ENCODE assay signal across 10 cellular contexts in the genomic region with DNA sequence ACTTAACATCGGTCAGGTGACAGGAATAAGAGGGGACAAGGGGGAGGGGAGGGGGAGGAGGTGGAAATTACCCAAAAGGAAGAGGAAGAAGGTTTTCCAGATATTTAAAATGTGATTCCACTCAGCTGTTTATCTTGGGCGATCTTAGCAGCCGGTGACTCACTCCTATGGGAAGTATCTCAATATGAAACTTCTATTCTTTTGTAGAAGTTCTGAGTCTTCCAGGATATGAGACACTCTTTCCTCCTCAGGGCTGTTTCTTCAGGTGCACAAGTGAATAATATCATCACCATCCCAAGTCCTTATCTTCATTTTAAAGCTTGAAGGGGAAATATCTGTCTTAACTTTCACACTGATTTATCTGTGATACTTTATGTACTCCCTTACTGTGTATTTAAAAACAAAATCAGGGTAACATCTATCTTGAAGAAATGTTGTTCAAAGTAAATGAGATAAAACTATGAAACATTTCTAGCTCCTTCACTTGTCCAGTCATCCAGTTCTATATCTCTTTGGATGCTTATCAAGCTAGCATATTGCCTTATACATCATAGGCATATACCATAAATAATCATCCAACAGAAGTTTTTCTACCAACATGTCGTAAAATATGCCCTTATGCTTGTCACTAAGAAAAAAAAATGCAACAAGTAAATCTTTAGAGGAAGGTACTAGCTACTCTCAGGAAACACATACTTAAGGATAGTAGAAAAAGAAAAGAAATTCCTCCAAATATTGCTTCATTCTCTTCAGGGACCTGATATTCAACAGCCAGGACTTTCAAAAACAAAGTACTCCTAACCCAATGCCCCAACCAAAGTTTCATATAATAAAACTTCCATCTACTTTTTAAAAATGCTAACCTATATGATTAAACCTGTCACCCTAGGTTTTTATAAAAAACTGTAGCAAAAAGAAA. TPM values are rescaled to one million over a fixed set of nuclear protein-coding genes. Genes with fewer than 3 reads are reported as not detected.
A peak's percentile ranks its signal among the peaks of the same experiment; 100 is the strongest.
DNase-seq lines count a peak whose midpoint lies in the region; ATAC-seq, FAIRE-seq and TF ChIP-seq lines count a peak whose summit lies in the region.
"Had no signal": no experiment of that assay in that cellular context is flagged by ENCODE, and none has a peak within 500 bp of the region (broad histone marks: within the 10 kb centered on the region; RNA-seq: fewer than 3 reads in every experiment).

No MANE protein-coding gene starts in this region.

- TF ChIP-seq CTCF in choroid plexus epithelial cell (conservative IDR thresholded peaks at IDR 0.05; ENCODE audit: low read depth, low read length) (no peak), HepG2 (CRISPR knock-in tag; IDR thresholded peaks at IDR 0.05) (no peak), GM13977 (IDR thresholded peaks at IDR 0.05; ENCODE audit: extremely low read depth, insufficient read depth, missing control alignments) (no peak)

- H3K4me1 ChIP-seq in HepG2 (ENCODE audit: insufficient read depth, low read length): peaks cover 53% of the 10 kb centered on the region

- ATAC-seq in HepG2: no peak
- no peak for ATAC-seq in stimulated activated memory B cell treated with anti-CD40 and anti-IgM and Interleukin-4, amounts not matched to agents 10 μg/mL and 1 μg/mL and 100 μg/mL, for 72 hours
- no peak for ATAC-seq in activated CD8-positive, alpha-beta memory T cell treated with anti-CD3 and anti-CD28 coated beads, Interleukin-2, amount 10 ng/mL, durations not matched to agents 7 days and 5 days
- no peak for ATAC-seq in GM21447 (IDR thresholded peaks at IDR 0.05; ENCODE audit: unreplicated experiment)

- in situ Hi-C loops in HepG2 (cut with HindIII; ENCODE audit: extremely low pct_ligation_motif_present, low pct_unique_long_range_greater_than_20kb) (no loop called here), GM13977 (cut with MboI; ENCODE audit: low pct_unique_long_range_greater_than_20kb, low sequenced_read_pairs, unreplicated experiment) (no loop called here)

- FAIRE-seq in HepG2 (lab: Jason Lieb, UNC): no peak

- H3K27me3 ChIP-seq in HepG2 (ENCODE audit: control insufficient read depth in 1 of 2, insufficient read depth in 2 of 2, low read length in 2 of 2): no peaks in the 10 kb centered on the region

- no peaks in the 10 kb centered on the region for H3K9me3 ChIP-seq in HepG2 (ENCODE audit: low read length)

- H3K4me3 ChIP-seq in choroid plexus epithelial cell (ENCODE audit: low read depth, low read length) (no peak overlapping the region), HepG2 (replicated peaks in 1 of 3; ENCODE audit: insufficient read depth in 1 of 3, low read depth in 2 of 3, low read length in 3 of 3) (no peak overlapping the region)
- H3K4me3 ChIP-seq: SK-N-MC had no signal

- H3K4me2 ChIP-seq in HepG2 (ENCODE audit: low read depth, low read length): no peak overlapping the region

- no peaks in the 10 kb centered on the region for H3K4me1 Mint-ChIP-seq in stimulated activated memory B cell treated with anti-CD40 and anti-IgM and Interleukin-4, amounts not matched to agents 10 μg/mL and 1 μg/mL and 100 μg/mL, for 72 hours
- no peaks in the 10 kb centered on the region for H3K4me1 Mint-ChIP-seq in activated CD8-positive, alpha-beta memory T cell treated with anti-CD3 and anti-CD28 coated beads, Interleukin-2, amount 10 ng/mL, durations not matched to agents 7 days and 5 days
- H3K4me1 Mint-ChIP-seq: naive B cell had no signal

- TF ChIP-seq POLR2A in HepG2 (IDR thresholded peaks at IDR 0.05; ENCODE audit: insufficient read depth in 1 of 2, low read depth in 2 of 2, low read length in 2 of 2): no peak

- H3K9ac ChIP-seq in HepG2 (ENCODE audit: insufficient read depth, low read depth, low read length): no peak overlapping the region

- no peak for TF ChIP-seq RAD21 in HepG2 (CRISPR knock-in tag; IDR thresholded peaks at IDR 0.05)

- POLR2A ChIA-PET in HepG2 (lab: Yijun Ruan, JAX): interaction anchor here (1.1 to 1.7 kb wide), 3 partner anchors 10 to 30 kb away, joined by 3 to 27 read pairs (median 10); a partner anchor contains a TSS

- H3K36me3 Mint-ChIP-seq in stimulated activated memory B cell treated with anti-CD40 and anti-IgM and Interleukin-4, amounts not matched to agents 10 μg/mL and 1 μg/mL and 100 μg/mL, for 72 hours: peaks cover 4% of the 10 kb centered on the region
- H3K36me3 Mint-ChIP-seq in activated CD8-positive, alpha-beta memory T cell treated with anti-CD3 and anti-CD28 coated beads, Interleukin-2, amount 10 ng/mL, durations not matched to agents 7 days and 5 days: no peaks in the 10 kb centered on the region
- H3K36me3 Mint-ChIP-seq: naive B cell had no signal

- TF ChIP-seq EP300 in HepG2 (IDR thresholded peaks at IDR 0.05; ENCODE audit: low read depth in 2 of 2, low read length in 2 of 2): no peak
- TF ChIP-seq EP300 in HepG2 (CRISPR knock-in tag; IDR thresholded peaks at IDR 0.05; ENCODE audit: borderline replicate concordance): no peak

- no TSS peak for BruUV-seq in HepG2 (replicated peaks; lab: Mats Ljungman, UMichigan)

- DNase-seq in AG08395 (ENCODE audit: low spot score) (peak; percentile 54), LHCN-M2 (ENCODE audit: low read depth) (peak; percentile 73), choroid plexus epithelial cell (ENCODE audit: low read depth) (peak; percentile 65), HepG2 (ENCODE audit: low spot score) (no peak), GM13977 (ENCODE audit: low spot score) (no peak)
- DNase-seq in activated CD8-positive, alpha-beta memory T cell treated with anti-CD3 and anti-CD28 coated beads, Interleukin-2, amount 10 ng/mL, durations not matched to agents 7 days and 5 days: no peak
- DNase-seq: naive B cell had no signal

- WGBS in HepG2 (ENCODE audit: low lambda C conversion rate): 93% methylated on average over 4 of the region's 4 CpGs

- no peaks in the 10 kb centered on the region for H4K20me1 ChIP-seq in HepG2 (ENCODE audit: insufficient read depth, low read length)

- intact Hi-C loops in HepG2 (cut with micrococcal nuclease; ENCODE audit: unreplicated experiment): no loop called here

- no peak overlapping the region for H3K27ac Mint-ChIP-seq in stimulated activated memory B cell treated with anti-CD40 and anti-IgM and Interleukin-4, amounts not matched to agents 10 μg/mL and 1 μg/mL and 100 μg/mL, for 72 hours
- H3K27ac Mint-ChIP-seq in activated CD8-positive, alpha-beta memory T cell treated with anti-CD3 and anti-CD28 coated beads, Interleukin-2, amount 10 ng/mL, durations not matched to agents 7 days and 5 days: no peak overlapping the region
- H3K27ac Mint-ChIP-seq: naive B cell had no signal

- H3K4me3 Mint-ChIP-seq in stimulated activated memory B cell treated with anti-CD40 and anti-IgM and Interleukin-4, amounts not matched to agents 10 μg/mL and 1 μg/mL and 100 μg/mL, for 72 hours: no peak overlapping the region
- H3K4me3 Mint-ChIP-seq in activated CD8-positive, alpha-beta memory T cell treated with anti-CD3 and anti-CD28 coated beads, Interleukin-2, amount 10 ng/mL, durations not matched to agents 7 days and 5 days: no peak overlapping the region
- H3K4me3 Mint-ChIP-seq: naive B cell had no signal

- peaks cover 75% of the 10 kb centered on the region for H3K79me2 ChIP-seq in HepG2 (ENCODE audit: insufficient read depth, low read length)

- H2AFZ ChIP-seq in HepG2 (ENCODE audit: low read length): no peak overlapping the region

- peaks cover 28% of the 10 kb centered on the region for H3K27me3 Mint-ChIP-seq in stimulated activated memory B cell treated with anti-CD40 and anti-IgM and Interleukin-4, amounts not matched to agents 10 μg/mL and 1 μg/mL and 100 μg/mL, for 72 hours
- peaks cover 51% of the 10 kb centered on the region for H3K27me3 Mint-ChIP-seq in activated CD8-positive, alpha-beta memory T cell treated with anti-CD3 and anti-CD28 coated beads, Interleukin-2, amount 10 ng/mL, durations not matched to agents 7 days and 5 days

- H3K27ac ChIP-seq in HepG2 (ENCODE audit: extremely low read length, insufficient read depth, low read length): no peak overlapping the region
- H3K27ac ChIP-seq: SK-N-MC had no signal

- CTCF ChIA-PET in HepG2 (lab: Yijun Ruan, JAX; ENCODE audit: low intra/inter-chr PET ratio, low total read pairs): no interaction called here
- CTCF ChIA-PET in activated CD8-positive, alpha-beta memory T cell treated with anti-CD3 and anti-CD28 coated beads, Interleukin-2, amount 10 ng/mL, durations not matched to agents 7 days and 5 days (lab: Charles Lee): no interaction called here

- H3K9me3 Mint-ChIP-seq in stimulated activated memory B cell treated with anti-CD40 and anti-IgM and Interleukin-4, amounts not matched to agents 10 μg/mL and 1 μg/mL and 100 μg/mL, for 72 hours: peaks cover 2% of the 10 kb centered on the region
- no peaks in the 10 kb centered on the region for H3K9me3 Mint-ChIP-seq in activated CD8-positive, alpha-beta memory T cell treated with anti-CD3 and anti-CD28 coated beads, Interleukin-2, amount 10 ng/mL, durations not matched to agents 7 days and 5 days (ENCODE audit: low read depth)

- no peaks in the 10 kb centered on the region for H3K36me3 ChIP-seq in HepG2 (replicated peaks in 1 of 2; ENCODE audit: control insufficient read depth in 1 of 2, insufficient read depth in 2 of 2, low read length in 2 of 2)

RNA-seq across cellular contexts. Expression of a gene that starts 13.7 kb away (rescaled TPM):
- total RNA-seq in LHCN-M2 (2014; rRNA removed) (6.3 and 13.7 TPM in 2 replicates), HepG2 (2016; rRNA removed; fragmentation: Illumina TruSeq; extraction: Trizol) (13.5 and 19.1 TPM in 2 replicates)
- 0.98 TPM for polyA plus RNA-seq in LHCN-M2 (2012)
- total RNA-seq in HepG2 (2016; cell fraction: cytosol; rRNA removed; fragmentation: Illumina TruSeq; extraction: Trizol; ENCODE audit: low read depth): 6.3 and 6.4 TPM in 2 replicates
- 14.2 and 17.5 TPM in 2 replicates for total RNA-seq in HepG2 (2016; cell fraction: insoluble cytoplasmic fraction; rRNA removed; fragmentation: Illumina TruSeq; extraction: Trizol)
- total RNA-seq in HepG2 (2016; cell fraction: membrane; rRNA removed; fragmentation: Illumina TruSeq; extraction: Trizol): 4.5 and 6.0 TPM in 2 replicates
- total RNA-seq in HepG2 (2016; cell fraction: nucleus; rRNA removed; fragmentation: Illumina TruSeq; extraction: Trizol): 45.8 and 53.4 TPM in 2 replicates
- polyA plus RNA-seq in HepG2 (2011; rRNA removed): 16.2 and 17.4 TPM in 2 replicates
- 9.8 and 10.6 TPM in 2 replicates for polyA plus RNA-seq in HepG2 (2011; cell fraction: cytosol; rRNA removed)
- polyA plus RNA-seq in HepG2 (2011; cell fraction: nucleus; rRNA removed): 23.1 and 29.8 TPM in 2 replicates
- polyA plus RNA-seq in HepG2 (2012): 12.9 and 13.0 TPM in 2 replicates
- polyA plus RNA-seq in HepG2 (2016; cell fraction: cytosol; fragmentation: Illumina TruSeq; extraction: Trizol; ENCODE audit: low read depth): 0.15 and 0.33 TPM in 2 replicates
- 6.8 TPM in 2 replicates for polyA plus RNA-seq in HepG2 (2016; cell fraction: insoluble cytoplasmic fraction; fragmentation: Illumina TruSeq; extraction: Trizol; ENCODE audit: low read depth)
- polyA plus RNA-seq in HepG2 (2016; cell fraction: membrane; fragmentation: Illumina TruSeq; extraction: Trizol; ENCODE audit: low read depth): 0.62 and 0.66 TPM in 2 replicates
- 18.9 and 19.8 TPM in 2 replicates for polyA plus RNA-seq in HepG2 (2016; cell fraction: nucleus; fragmentation: Illumina TruSeq; extraction: Trizol; ENCODE audit: insufficient read depth, low read depth)
- 5.9 and 36.9 TPM in 2 replicates for polyA minus RNA-seq in HepG2 (2011; rRNA and poly(A)+ RNA removed; ENCODE audit: low replicate concordance)
- polyA minus RNA-seq in HepG2 (2011; cell fraction: cytosol; rRNA and poly(A)+ RNA removed): 21.7 and 38.6 TPM in 2 replicates
- polyA minus RNA-seq in HepG2 (2011; cell fraction: nucleus; rRNA and poly(A)+ RNA removed): 212 and 216 TPM in 2 replicates
- under 1 TPM; 0.64 to 0.87 TPM for total RNA-seq in activated CD8-positive, alpha-beta memory T cell treated with anti-CD3 and anti-CD28 coated beads, Interleukin-2, amount 10 ng/mL, durations not matched to agents 7 days and 5 days

RNA-seq across cellular contexts. Expression of a gene that starts 14.0 kb away (rescaled TPM):
- total RNA-seq in LHCN-M2 (2014; rRNA removed): 23.8 and 24.4 TPM in 2 replicates
- 8.3 TPM for polyA plus RNA-seq in LHCN-M2 (2012)
- total RNA-seq in HepG2 (2016; rRNA removed; fragmentation: Illumina TruSeq; extraction: Trizol): 30.1 and 44.8 TPM in 2 replicates
- total RNA-seq in HepG2 (2016; cell fraction: cytosol; rRNA removed; fragmentation: Illumina TruSeq; extraction: Trizol; ENCODE audit: low read depth): 12.0 and 13.8 TPM in 2 replicates
- 29.9 and 44.3 TPM in 2 replicates for total RNA-seq in HepG2 (2016; cell fraction: insoluble cytoplasmic fraction; rRNA removed; fragmentation: Illumina TruSeq; extraction: Trizol)
- total RNA-seq in HepG2 (2016; cell fraction: membrane; rRNA removed; fragmentation: Illumina TruSeq; extraction: Trizol): 31.0 and 38.7 TPM in 2 replicates
- total RNA-seq in HepG2 (2016; cell fraction: nucleus; rRNA removed; fragmentation: Illumina TruSeq; extraction: Trizol): 20.9 and 21.0 TPM in 2 replicates
- 20.0 and 29.1 TPM in 2 replicates for polyA plus RNA-seq in HepG2 (2011; rRNA removed)
- 13.8 and 19.6 TPM in 2 replicates for polyA plus RNA-seq in HepG2 (2011; cell fraction: cytosol; rRNA removed)
- polyA plus RNA-seq in HepG2 (2011; cell fraction: nucleus; rRNA removed): 3.9 and 4.8 TPM in 2 replicates
- 37.4 and 40.5 TPM in 2 replicates for polyA plus RNA-seq in HepG2 (2012)
- polyA plus RNA-seq in HepG2 (2016; cell fraction: cytosol; fragmentation: Illumina TruSeq; extraction: Trizol; ENCODE audit: low read depth): 10.2 and 13.8 TPM in 2 replicates
- 34.0 and 36.2 TPM in 2 replicates for polyA plus RNA-seq in HepG2 (2016; cell fraction: insoluble cytoplasmic fraction; fragmentation: Illumina TruSeq; extraction: Trizol; ENCODE audit: low read depth)
- 20.1 and 24.9 TPM in 2 replicates for polyA plus RNA-seq in HepG2 (2016; cell fraction: membrane; fragmentation: Illumina TruSeq; extraction: Trizol; ENCODE audit: low read depth)
- 11.7 and 17.4 TPM in 2 replicates for polyA plus RNA-seq in HepG2 (2016; cell fraction: nucleus; fragmentation: Illumina TruSeq; extraction: Trizol; ENCODE audit: insufficient read depth, low read depth)
- 7.4 and 8.8 TPM in 2 replicates for polyA minus RNA-seq in HepG2 (2011; rRNA and poly(A)+ RNA removed; ENCODE audit: low replicate concordance)
- polyA minus RNA-seq in HepG2 (2011; cell fraction: cytosol; rRNA and poly(A)+ RNA removed): 42.6 and 49.1 TPM in 2 replicates
- 45.6 and 48.4 TPM in 2 replicates for polyA minus RNA-seq in HepG2 (2011; cell fraction: nucleus; rRNA and poly(A)+ RNA removed)
- 10 to 100 TPM; 15.8 to 16.4 TPM for total RNA-seq in activated CD8-positive, alpha-beta memory T cell treated with anti-CD3 and anti-CD28 coated beads, Interleukin-2, amount 10 ng/mL, durations not matched to agents 7 days and 5 days

Comparison
In these comparisons a context has a peak if more than half of its experiments do, and no peak if none do; other contexts are left out.
1. DNase-seq: peak in AG08395 (single experiment), LHCN-M2 (single experiment) and choroid plexus epithelial cell (single experiment); none in HepG2 (single experiment), GM13977 (single experiment) and activated CD8-positive, alpha-beta memory T cell treated with anti-CD3 and anti-CD28 coated beads, Interleukin-2, amount 10 ng/mL, durations not matched to agents 7 days and 5 days (single experiment).